Comparison of ENCODE assay signal across 12 cellular contexts in genomic region chr20:14777571-14777970, GRCh38.
"Had no signal": no experiment of that assay in that cellular context is flagged by ENCODE, and none has a peak within 500 bp of the region (broad histone marks: within the 10 kb centered on the region; RNA-seq: fewer than 3 reads in every experiment).

No MANE protein-coding gene starts in this region.

- H3K36me3 ChIP-seq: adrenal gland, tibial artery, vagina had no signal

- H3K9me3 ChIP-seq: adrenal gland, tibial artery, vagina had no signal

- H3K4me1 ChIP-seq: adrenal gland, tibial artery had no signal

- H3K4me3 ChIP-seq: adrenal gland, tibial artery, vagina had no signal

- ATAC-seq: activated CD4-positive, alpha-beta T cell treated with anti-CD3 and anti-CD28 coated beads for 36 hours; activated CD8-positive, alpha-beta T cell treated with anti-CD3 and anti-CD28 coated beads, Interleukin-2, amount 10 ng/mL, durations not matched to agents 7 days and 5 days; effector memory CD8-positive, alpha-beta T cell; T-cell had no signal

- DNase-seq: activated CD4-positive, alpha-beta T cell treated with anti-CD3 and anti-CD28 coated beads for 36 hours; activated CD8-positive, alpha-beta T cell treated with anti-CD3 and anti-CD28 coated beads, Interleukin-2, amount 10 ng/mL, durations not matched to agents 7 days and 5 days; activated naive CD4-positive, alpha-beta T cell treated with anti-CD3 and anti-CD28 coated beads for 36 hours; adrenal gland; effector memory CD8-positive, alpha-beta T cell; erythroblast; head of caudate nucleus; small intestine; T-cell; T1000; tibial artery had no signal

- H3K27ac ChIP-seq: adrenal gland, tibial artery, vagina had no signal

- H3K27me3 ChIP-seq: adrenal gland, tibial artery, vagina had no signal
